25 cellular contexts compared by ENCODE assay signal in the genomic region with DNA sequence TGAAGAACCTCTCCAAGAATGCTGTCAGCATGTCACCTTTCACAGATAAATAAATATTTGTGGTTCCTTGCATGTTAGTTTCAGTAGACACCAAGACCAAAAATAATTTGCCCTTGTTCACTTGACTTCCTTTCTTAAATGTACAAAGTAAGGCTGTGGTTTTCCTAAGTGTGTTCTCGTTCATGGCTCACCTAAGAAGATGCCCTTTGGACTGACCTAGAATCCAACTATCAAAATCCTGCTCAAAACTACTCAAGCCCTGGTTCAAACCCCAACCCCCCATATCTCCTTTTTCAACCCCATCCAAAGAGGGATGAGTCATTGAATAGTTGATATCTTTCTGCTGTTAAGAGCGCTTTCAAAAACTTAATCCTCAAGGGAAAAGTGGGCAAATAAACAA.
DNase-seq lines count a peak whose midpoint lies in the region; FAIRE-seq and TF ChIP-seq lines count a peak whose summit lies in the region.
"Had no signal": no experiment of that assay in that cellular context is flagged by ENCODE, and none has a peak within 500 bp of the region (broad histone marks: within the 10 kb centered on the region; RNA-seq: fewer than 3 reads in every experiment).

No MANE protein-coding gene starts in this region.

- DNase-seq in DMS79 treated with DMSO at 0.1 percent for 48 hours (lab: John Stamatoyannopoulos, UW) (peak; percentile 31), DMS79 (lab: John Stamatoyannopoulos, UW) (no peak), H9 (no peak), endothelial cell (ENCODE audit: low spot score) (no peak), urothelium cell line (ENCODE audit: low spot score) (peak; percentile 29), glutamatergic neuron (no peak)
- no peak for DNase-seq in CD4-positive, alpha-beta memory T cell
- no peak for DNase-seq in activated naive CD4-positive, alpha-beta T cell (lab: John Stamatoyannopoulos, UW)
- DNase-seq: ACHN; AML-193; BE2C; CD4-positive, CD25-positive, alpha-beta regulatory T cell; CD8-positive, alpha-beta memory T cell; DMS 273 treated with DMSO at 0.1 percent for 48 hours; DND-41; GM23248; HFFc6 had no signal

- no peak overlapping the region for H3K27ac ChIP-seq in H9 (ENCODE audit: insufficient read length, low read depth, low read length)
- H3K27ac ChIP-seq in CD4-positive, alpha-beta memory T cell (ENCODE audit: low read depth, low read length) = no peak overlapping the region
- H3K27ac ChIP-seq: 22Rv1, C4-2B, GM23248 had no signal

- H4K8ac ChIP-seq in H9 (replicated peaks; ENCODE audit: insufficient read length, low read depth, low read length) = no peak overlapping the region

- peaks cover 11 to 24% (median 16%) of the 10 kb centered on the region in 3 experiments for H3K36me3 Mint-ChIP-seq in H9 (ENCODE audit: insufficient read depth in 1 of 3, low read depth in 3 of 3)
- H3K36me3 Mint-ChIP-seq in endothelial cell (ENCODE audit: low read depth, unreplicated experiment) = peaks cover 16% of the 10 kb centered on the region
- H3K36me3 Mint-ChIP-seq in glutamatergic neuron (ENCODE audit: unreplicated experiment) = peaks cover 10% of the 10 kb centered on the region
- H3K36me3 Mint-ChIP-seq in CD4-positive, alpha-beta memory T cell = no peaks in the 10 kb centered on the region
- H3K36me3 Mint-ChIP-seq: CD4-positive, CD25-positive, alpha-beta regulatory T cell; CD8-positive, alpha-beta memory T cell had no signal

- POLR2A ChIA-PET in CD4-positive, alpha-beta memory T cell (lab: Charles Lee; ENCODE audit: partially characterized antibody) = no interaction called here

- H3K4ac ChIP-seq in H9 (ENCODE audit: low read depth, low read length) = no peak overlapping the region

- H2AFZ ChIP-seq in H9 (ENCODE audit: low read length) = no peak overlapping the region
- H2AFZ ChIP-seq: GM23248 had no signal

- no peak overlapping the region for H3K23ac ChIP-seq in H9 (ENCODE audit: insufficient read length, low read depth, low read length)

- H4K91ac ChIP-seq in H9 (ENCODE audit: insufficient read length, low read depth, low read length) = no peak overlapping the region

- H3K36me3 ChIP-seq in CD4-positive, alpha-beta memory T cell (ENCODE audit: insufficient read depth, low read length) = no peaks in the 10 kb centered on the region
- H3K36me3 ChIP-seq: BE2C, HAP-1 had no signal

- peaks cover 24 to 25% of the 10 kb centered on the region in 2 experiments for H3K9me3 Mint-ChIP-seq in H9
- peaks cover 9% of the 10 kb centered on the region for H3K9me3 Mint-ChIP-seq in endothelial cell (ENCODE audit: unreplicated experiment)
- H3K9me3 Mint-ChIP-seq in glutamatergic neuron (ENCODE audit: unreplicated experiment) = peaks cover 3% of the 10 kb centered on the region
- H3K9me3 Mint-ChIP-seq in CD4-positive, alpha-beta memory T cell = peaks cover 0 to 11% (median 5%) of the 10 kb centered on the region in 8 donors

- H2BK20ac ChIP-seq in H9 (ENCODE audit: low read depth, low read length, poor library complexity, severe bottlenecking) = no peak overlapping the region

- H2AK5ac ChIP-seq in H9 (ENCODE audit: insufficient read length, low read length) = no peak overlapping the region

- H3K4me3 ChIP-seq in CD4-positive, alpha-beta memory T cell (ENCODE audit: low read length in 2 of 2) = no peak overlapping the region
- H3K4me3 ChIP-seq: GM12878, GM23248, HAP-1 had no signal

- no peak overlapping the region for H3K4me3 Mint-ChIP-seq in H9
- no peak overlapping the region for H3K4me3 Mint-ChIP-seq in endothelial cell (ENCODE audit: unreplicated experiment)
- H3K4me3 Mint-ChIP-seq in glutamatergic neuron (ENCODE audit: unreplicated experiment) = no peak overlapping the region
- no peak overlapping the region for H3K4me3 Mint-ChIP-seq in CD4-positive, alpha-beta memory T cell
- H3K4me3 Mint-ChIP-seq: CD4-positive, CD25-positive, alpha-beta regulatory T cell; CD8-positive, alpha-beta memory T cell; HFFc6 had no signal

- H3K14ac ChIP-seq in H9 (ENCODE audit: insufficient read depth, low read length) = no peak overlapping the region

- H3K27me3 ChIP-seq in H9 (ENCODE audit: insufficient read depth, low read length) = no peaks in the 10 kb centered on the region
- no peaks in the 10 kb centered on the region for H3K27me3 ChIP-seq in CD4-positive, alpha-beta memory T cell (ENCODE audit: insufficient read depth, low read length)
- H3K27me3 ChIP-seq: BE2C had no signal

- H2BK12ac ChIP-seq in H9 (ENCODE audit: insufficient read length, low read depth, low read length) = no peak overlapping the region

- no peak overlapping the region for H2BK15ac ChIP-seq in H9 (ENCODE audit: low read depth, low read length)

- no peak overlapping the region for H4K5ac ChIP-seq in H9 (ENCODE audit: insufficient read length, low read depth, low read length)

- TF ChIP-seq CTCF in H9 (conservative IDR thresholded peaks at IDR 0.05) = no peak
- no peak for TF ChIP-seq CTCF in endothelial cell (IDR thresholded peaks at IDR 0.05; ENCODE audit: unreplicated experiment)
- TF ChIP-seq CTCF in glutamatergic neuron (IDR thresholded peaks at IDR 0.05; ENCODE audit: partially characterized antibody, unreplicated experiment) = no peak

- H4K20me1 ChIP-seq in H9 (ENCODE audit: control insufficient read depth, insufficient read depth, insufficient read length) = no peaks in the 10 kb centered on the region

- no peak overlapping the region for H2BK5ac ChIP-seq in H9 (ENCODE audit: insufficient read length, low read length)

- peak overlapping the region in 2 of 3 experiments; percentile 2 to 29; a peak in 3 of 7 replicates for H3K27ac Mint-ChIP-seq in H9
- H3K27ac Mint-ChIP-seq in endothelial cell (ENCODE audit: unreplicated experiment) = peak overlapping the region; percentile 89
- H3K27ac Mint-ChIP-seq in glutamatergic neuron (ENCODE audit: unreplicated experiment) = no peak overlapping the region
- H3K27ac Mint-ChIP-seq in CD4-positive, alpha-beta memory T cell = no peak overlapping the region
- H3K27ac Mint-ChIP-seq: CD4-positive, CD25-positive, alpha-beta regulatory T cell; CD8-positive, alpha-beta memory T cell; HFFc6 had no signal

- CTCF ChIA-PET in CD4-positive, alpha-beta memory T cell (lab: Charles Lee; ENCODE audit: partially characterized antibody) = no interaction called here

- WGBS in H9 (ENCODE audit: extremely low coverage, insufficient read length, low lambda C conversion rate) = no CpG with 5 or more reads among the region's 2 CpGs

- no peak overlapping the region for H3K4me2 ChIP-seq in H9 (ENCODE audit: insufficient read depth, insufficient read length, low read length)

- intact Hi-C loops in CD4-positive, alpha-beta memory T cell (cut with micrococcal nuclease) = no loop called here

- H3T11ph ChIP-seq in H9 (ENCODE audit: low read length) = no peak overlapping the region

- peaks cover 25 to 29% of the 10 kb centered on the region in 2 experiments for H3K4me1 Mint-ChIP-seq in H9
- H3K4me1 Mint-ChIP-seq in endothelial cell (ENCODE audit: unreplicated experiment) = peaks cover 44% of the 10 kb centered on the region
- H3K4me1 Mint-ChIP-seq in glutamatergic neuron (ENCODE audit: low read depth, unreplicated experiment) = no peaks in the 10 kb centered on the region
- H3K4me1 Mint-ChIP-seq in CD4-positive, alpha-beta memory T cell = no peaks in the 10 kb centered on the region
- H3K4me1 Mint-ChIP-seq: CD4-positive, CD25-positive, alpha-beta regulatory T cell; CD8-positive, alpha-beta memory T cell had no signal

- H3K23me2 ChIP-seq in H9 (ENCODE audit: insufficient read length, low read depth, low read length, poor library complexity, severe bottlenecking) = no peaks in the 10 kb centered on the region

- no peak overlapping the region for H2BK120ac ChIP-seq in H9 (ENCODE audit: low read depth, low read length, poor library complexity, severe bottlenecking)

- no peaks in the 10 kb centered on the region for H3K79me1 ChIP-seq in H9 (ENCODE audit: insufficient read depth, low read depth, low read length, poor library complexity, severe bottlenecking)

- no peaks in the 10 kb centered on the region; the same call in none of the 2 replicates for H3K4me1 ChIP-seq in H9 (ENCODE audit: insufficient read depth, low read length)
- H3K4me1 ChIP-seq in CD4-positive, alpha-beta memory T cell (ENCODE audit: insufficient read depth, low read length) = no peaks in the 10 kb centered on the region
- H3K4me1 ChIP-seq: BE2C had no signal

- no peak overlapping the region for H3K56ac ChIP-seq in H9 (ENCODE audit: insufficient read length, low read depth, low read length)

- no peak overlapping the region for H3K18ac ChIP-seq in H9 (ENCODE audit: insufficient read length, low read depth, low read length)

- H3K79me2 ChIP-seq in H9 (ENCODE audit: insufficient read depth, low read length) = no peaks in the 10 kb centered on the region

- H3K9ac ChIP-seq in H9 (ENCODE audit: extremely low read depth, insufficient read length, low read length) = no peak overlapping the region
- H3K9ac ChIP-seq: GM23248 had no signal

- no peaks in the 10 kb centered on the region; the same call in 1 of the 2 replicates for H3K27me3 Mint-ChIP-seq in H9 (ENCODE audit: low read depth)
- peaks cover 3% of the 10 kb centered on the region for H3K27me3 Mint-ChIP-seq in endothelial cell (ENCODE audit: unreplicated experiment)
- H3K27me3 Mint-ChIP-seq in glutamatergic neuron (ENCODE audit: unreplicated experiment) = peaks cover 1% of the 10 kb centered on the region
- peaks cover 2 to 3% of the 10 kb centered on the region in 2 donors for H3K27me3 Mint-ChIP-seq in CD4-positive, alpha-beta memory T cell

- no peak for FAIRE-seq in urothelium cell line (lab: Jason Lieb, UNC)
- FAIRE-seq: A204.1, D721Med, G401.6, GM12878, GM19239 had no signal

- H3K9me3 ChIP-seq in H9 (ENCODE audit: control insufficient read depth, low read depth, low read length) = no peaks in the 10 kb centered on the region
- H3K9me3 ChIP-seq in CD4-positive, alpha-beta memory T cell (ENCODE audit: control insufficient read depth in 1 of 2, low read length in 2 of 2) = no peaks in the 10 kb centered on the region
- H3K9me3 ChIP-seq: BE2C had no signal

Comparison
In these comparisons a context has a peak if more than half of its experiments do, and no peak if none do; other contexts are left out.
1. DNase-seq: peak in DMS79 treated with DMSO at 0.1 percent for 48 hours (single experiment) and urothelium cell line (single experiment); none in DMS79 (single experiment), H9 (single experiment), endothelial cell (single experiment), glutamatergic neuron (single experiment), CD4-positive, alpha-beta memory T cell (0 of 5) and activated naive CD4-positive, alpha-beta T cell (0 of 4).
2. H3K27ac Mint-ChIP-seq: peak in H9 (2 of 3) and endothelial cell (single experiment); none in glutamatergic neuron (single experiment) and CD4-positive, alpha-beta memory T cell (0 of 7).